Comparison of ENCODE assay signal across 10 cellular contexts in genomic region chr3:114213262-114213668, GRCh38. TPM values are rescaled to one million over a fixed set of nuclear protein-coding genes. Genes with fewer than 3 reads are reported as not detected.
DNase-seq lines count a peak whose midpoint lies in the region; ATAC-seq and TF ChIP-seq lines count a peak whose summit lies in the region.
"Had no signal": no experiment of that assay in that cellular context is flagged by ENCODE, and none has a peak within 500 bp of the region (broad histone marks: within the 10 kb centered on the region; RNA-seq: fewer than 3 reads in every experiment).

No MANE protein-coding gene starts in this region.

- H3K27me3 Mint-ChIP-seq in activated naive CD8-positive, alpha-beta T cell treated with anti-CD3 and anti-CD28 coated beads, Interleukin-2, amount 50 U/mL, for 24 hours = no peaks in the 10 kb centered on the region

- H3K27me3 ChIP-seq in thymus (ENCODE audit: control insufficient read depth, insufficient read depth) = no peaks in the 10 kb centered on the region

- H3K4me1 Mint-ChIP-seq in activated naive CD8-positive, alpha-beta T cell treated with anti-CD3 and anti-CD28 coated beads, Interleukin-2, amount 50 U/mL, for 24 hours = peaks cover 8% of the 10 kb centered on the region

- H3K9me3 ChIP-seq in thymus (ENCODE audit: control insufficient read depth) = no peaks in the 10 kb centered on the region
- no peaks in the 10 kb centered on the region for H3K9me3 ChIP-seq in mucosa of descending colon

- ATAC-seq in activated naive CD8-positive, alpha-beta T cell treated with anti-CD3 and anti-CD28 coated beads, Interleukin-2, amount 50 U/mL, for 24 hours = no peak
- peak; percentile 5 for ATAC-seq in HG03095 (IDR thresholded peaks at IDR 0.05; ENCODE audit: unreplicated experiment)
- no peak for ATAC-seq in mucosa of descending colon

- H3K9me3 Mint-ChIP-seq in activated naive CD8-positive, alpha-beta T cell treated with anti-CD3 and anti-CD28 coated beads, Interleukin-2, amount 50 U/mL, for 24 hours = peaks cover 9% of the 10 kb centered on the region

- no peak for TF ChIP-seq CTCF in cardiac fibroblast (IDR thresholded peaks at IDR 0.05; ENCODE audit: low read depth, low read length)
- TF ChIP-seq CTCF in mucosa of descending colon (IDR thresholded peaks at IDR 0.05) = no peak

- H3K4me3 Mint-ChIP-seq in activated naive CD8-positive, alpha-beta T cell treated with anti-CD3 and anti-CD28 coated beads, Interleukin-2, amount 50 U/mL, for 24 hours = no peak overlapping the region

- WGBS in thymus = 51% methylated on average over 5 of the region's 5 CpGs

- H3K27ac ChIP-seq in thymus (ENCODE audit: low read depth) = peak overlapping the region; percentile 95

- peak overlapping the region in 1 of 2 donors; percentile 44 for H3K4me3 ChIP-seq in cardiac fibroblast (replicated peaks in 1 of 2; ENCODE audit: low read depth in 2 of 2, low read length in 2 of 2)
- H3K4me3 ChIP-seq in thymus (ENCODE audit: low read length) = peak overlapping the region; percentile 53
- H3K4me3 ChIP-seq in mucosa of descending colon = no peak overlapping the region

- peaks cover 4% of the 10 kb centered on the region for H3K4me1 ChIP-seq in thymus (ENCODE audit: control insufficient read depth, insufficient read depth, low read length)
- H3K4me1 ChIP-seq in mucosa of descending colon (ENCODE audit: low read depth) = no peaks in the 10 kb centered on the region

- peaks cover 17% of the 10 kb centered on the region for H3K36me3 Mint-ChIP-seq in activated naive CD8-positive, alpha-beta T cell treated with anti-CD3 and anti-CD28 coated beads, Interleukin-2, amount 50 U/mL, for 24 hours (ENCODE audit: low read depth)

- intact Hi-C loops in mucosa of descending colon (cut with DNase I, micrococcal nuclease) = no loop called here

- H3K27ac Mint-ChIP-seq in activated naive CD8-positive, alpha-beta T cell treated with anti-CD3 and anti-CD28 coated beads, Interleukin-2, amount 50 U/mL, for 24 hours = no peak overlapping the region

- H3K36me3 ChIP-seq in thymus (ENCODE audit: control insufficient read depth, insufficient read depth) = no peaks in the 10 kb centered on the region
- no peaks in the 10 kb centered on the region for H3K36me3 ChIP-seq in mucosa of descending colon (ENCODE audit: low read depth)

- peak; percentile 30 for DNase-seq in activated naive CD8-positive, alpha-beta T cell treated with anti-CD3 and anti-CD28 coated beads, Interleukin-2, amount 50 U/mL, for 16 hours (ENCODE audit: low read depth, low spot score)
- DNase-seq in activated naive CD8-positive, alpha-beta T cell treated with anti-CD3 and anti-CD28 coated beads, Interleukin-2, amount 50 U/mL, for 24 hours = no peak
- DNase-seq in cardiac fibroblast (ENCODE audit: low read depth in 2 of 2) = peak; percentile 55 to 84
- no peak for DNase-seq in mucosa of descending colon
- DNase-seq in retina = no peak
- DNase-seq in DMS53 treated with DMSO at 0.1 percent for 48 hours (lab: John Stamatoyannopoulos, UW; ENCODE audit: unreplicated experiment) = no peak

RNA-seq across cellular contexts. Expression of gene ZNF80, which starts 24.1 kb away (rescaled TPM):
- 0.23 TPM for polyA plus RNA-seq in thymus
- total RNA-seq in mucosa of descending colon = under 1 TPM in 1 of 3 donors, not detected in 2; 0.19 TPM

RNA-seq across cellular contexts. Expression of gene DRD3, which starts 34.4 kb away (rescaled TPM):
- 0.05 TPM for polyA plus RNA-seq in thymus
- total RNA-seq in mucosa of descending colon = not detected
- total RNA-seq: cerebellum; T-helper 2 cell treated with Interferon-gamma antibody and Interleukin-4, amounts not matched to agents 100 ng/mL and 5 ng/mL, for 36 hours had no signal

Comparison
In these comparisons a context has a peak if more than half of its experiments do, and no peak if none do; other contexts are left out.
1. DNase-seq: peak in activated naive CD8-positive, alpha-beta T cell treated with anti-CD3 and anti-CD28 coated beads, Interleukin-2, amount 50 U/mL, for 16 hours (single experiment) and cardiac fibroblast (2 of 2); none in activated naive CD8-positive, alpha-beta T cell treated with anti-CD3 and anti-CD28 coated beads, Interleukin-2, amount 50 U/mL, for 24 hours (single experiment), mucosa of descending colon (0 of 3), retina (single experiment) and DMS53 treated with DMSO at 0.1 percent for 48 hours (single experiment).